In the genomic region with DNA sequence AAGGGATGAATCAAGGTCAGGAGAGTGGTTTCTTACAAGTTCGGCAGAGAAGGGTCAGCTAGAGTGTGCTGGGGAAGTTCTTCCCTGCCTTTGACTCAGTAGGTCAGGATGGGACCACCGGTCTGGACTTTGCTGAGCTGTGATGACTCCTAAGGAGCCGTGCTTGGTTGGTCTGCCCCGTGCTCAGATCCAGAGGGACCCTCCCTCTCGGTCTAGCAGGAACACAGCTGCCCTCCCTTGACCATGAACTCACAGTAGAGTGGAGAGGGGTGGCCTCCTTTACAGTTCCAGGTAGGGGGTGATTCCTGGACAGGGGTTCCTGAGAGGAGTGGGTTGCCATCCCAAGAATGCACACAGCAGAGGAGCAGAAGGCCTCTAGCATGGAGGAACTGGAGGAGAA, we compare ENCODE assay signal across 11 cellular contexts. TPM values are rescaled to one million over a fixed set of nuclear protein-coding genes. Genes with fewer than 3 reads are reported as not detected.
A peak's percentile ranks its signal among the peaks of the same experiment; 100 is the strongest.
DNase-seq lines count a peak whose midpoint lies in the region; TF ChIP-seq lines count a peak whose summit lies in the region.
"Had no signal": no experiment of that assay in that cellular context is flagged by ENCODE, and none has a peak within 500 bp of the region (broad histone marks: within the 10 kb centered on the region; RNA-seq: fewer than 3 reads in every experiment).

No MANE protein-coding gene starts in this region.

- H3K4me1 ChIP-seq in iPS-20b (ENCODE audit: insufficient read depth, low read length) (peaks cover 31% of the 10 kb centered on the region), uterus (peaks cover 6 to 27% of the 10 kb centered on the region in 2 donors)

- H3K27ac ChIP-seq in AG04450 (ENCODE audit: low read depth, low read length) (peak overlapping the region; percentile 21), WERI-Rb-1 (peak overlapping the region; percentile 8; the same call in 1 of the 2 replicates), iPS-20b (ENCODE audit: low read length) (no peak overlapping the region), uterus (no peak overlapping the region)
- H3K27ac ChIP-seq: body of pancreas had no signal

- no peak for DNase-seq in AG04450 (ENCODE audit: low read depth, low spot score)
- DNase-seq in WERI-Rb-1 = no peak
- no peak for DNase-seq in uterus
- DNase-seq in NCI-H2196 treated with DMSO at 0.1 percent for 48 hours (lab: John Stamatoyannopoulos, UW; ENCODE audit: unreplicated experiment) = no peak
- DNase-seq in EL = no peak
- DNase-seq in NCI-H2171 treated with DMSO at 0.1 percent for 48 hours (lab: John Stamatoyannopoulos, UW) = no peak
- DNase-seq: body of pancreas, left ventricle myocardium superior, OCI-M1 had no signal

- H3K9ac ChIP-seq in iPS-20b (ENCODE audit: low read depth, low read length) = peak overlapping the region; percentile 49

- intact Hi-C loops in uterus (cut with DNase I; ENCODE audit: low total_unique reads) = no loop called here

- TF ChIP-seq CTCF in AG04450 (IDR thresholded peaks at IDR 0.05; ENCODE audit: low read depth, low read length) = no peak
- TF ChIP-seq CTCF in WERI-Rb-1 (IDR thresholded peaks at IDR 0.05; ENCODE audit: low read depth, low read length) = no peak
- no peak for TF ChIP-seq CTCF in uterus (IDR thresholded peaks at IDR 0.05)

- TF ChIP-seq POLR2A in GM19193 (IDR thresholded peaks at IDR 0.05; ENCODE audit: extremely low read depth, insufficient read depth, insufficient read length) (peak; percentile 17), uterus (IDR thresholded peaks at IDR 0.05) (no peak)

- H3K9me3 ChIP-seq in AG04450 (ENCODE audit: control insufficient read depth, insufficient read depth, low read length) (no peaks in the 10 kb centered on the region), WERI-Rb-1 (ENCODE audit: severe bottlenecking) (no peaks in the 10 kb centered on the region), iPS-20b (ENCODE audit: insufficient read depth, low read depth, low read length) (no peaks in the 10 kb centered on the region), uterus (no peaks in the 10 kb centered on the region)
- H3K9me3 ChIP-seq: body of pancreas had no signal

- CTCF ChIA-PET in AG04450 (lab: Charles Lee) = no interaction called here

- H3K27me3 ChIP-seq in AG04450 (ENCODE audit: control insufficient read depth, insufficient read depth, low read length) = no peaks in the 10 kb centered on the region
- no peaks in the 10 kb centered on the region for H3K27me3 ChIP-seq in WERI-Rb-1 (ENCODE audit: insufficient read depth, low read depth, severe bottlenecking)
- no peaks in the 10 kb centered on the region for H3K27me3 ChIP-seq in iPS-20b (ENCODE audit: insufficient read depth, low read length)
- no peaks in the 10 kb centered on the region for H3K27me3 ChIP-seq in uterus
- H3K27me3 ChIP-seq: body of pancreas had no signal

- POLR2A ChIA-PET in AG04450 (lab: Yijun Ruan, JAX) = interaction anchor here (0.7 kb wide), 1 partner anchor 22 kb away, joined by 5 read pairs; no protein-coding TSS in a partner anchor

- no peak overlapping the region for H3K4me3 ChIP-seq in AG04450 (ENCODE audit: low read depth, low read length)
- H3K4me3 ChIP-seq in WERI-Rb-1 (ENCODE audit: low read depth, low read length) = no peak overlapping the region
- H3K4me3 ChIP-seq in iPS-20b (ENCODE audit: low read length) = no peak overlapping the region
- no peak overlapping the region for H3K4me3 ChIP-seq in uterus
- H3K4me3 ChIP-seq: body of pancreas had no signal

- H3K36me3 ChIP-seq in WERI-Rb-1 = peaks cover 91% of the 10 kb centered on the region
- peaks cover 88% of the 10 kb centered on the region for H3K36me3 ChIP-seq in iPS-20b (ENCODE audit: insufficient read depth, low read depth, low read length)
- H3K36me3 ChIP-seq in uterus = no peaks in the 10 kb centered on the region

RNA-seq across cellular contexts. Expression of a gene that starts 4.3 kb away (rescaled TPM):
- polyA plus RNA-seq in AG04450 (2011; rRNA removed) = 1,320 and 1,738 TPM in 2 replicates
- polyA minus RNA-seq in AG04450 (2011; rRNA and poly(A)+ RNA removed) = 1,583 and 1,856 TPM in 2 replicates
- total RNA-seq in uterus = 1,000 to 10,000 TPM in 2 of 4 donors, 100 to 1,000 TPM in 2; 324 to 1,895 (median 1,094) TPM

RNA-seq across cellular contexts. Expression of a gene that starts 12.7 kb away (rescaled TPM):
- 0.20 and 0.36 TPM in 2 replicates for polyA plus RNA-seq in AG04450 (2011; rRNA removed)
- polyA minus RNA-seq in AG04450 (2011; rRNA and poly(A)+ RNA removed) = 0.55 TPM in 1 of 2 replicates, not detected in the other
- under 1 TPM in 2 of 4 donors, not detected in 2; 0.29 to 0.62 TPM for total RNA-seq in uterus
- total RNA-seq: body of pancreas, left ventricle myocardium superior had no signal

RNA-seq across cellular contexts. Expression of a gene that starts 18.6 kb away (rescaled TPM):
- polyA plus RNA-seq in AG04450 (2011; rRNA removed) = 19.5 and 24.1 TPM in 2 replicates
- 14.5 and 20.2 TPM in 2 replicates for polyA minus RNA-seq in AG04450 (2011; rRNA and poly(A)+ RNA removed)
- total RNA-seq in uterus = 100 to 1,000 TPM in 1 of 4 donors, 10 to 100 TPM in 3; 13.5 to 118 (median 37.1) TPM

RNA-seq across cellular contexts. Expression of a gene that starts 19.5 kb away (rescaled TPM):
- polyA plus RNA-seq in AG04450 (2011; rRNA removed) = not detected in 2 replicates
- polyA minus RNA-seq in AG04450 (2011; rRNA and poly(A)+ RNA removed) = not detected in 2 replicates
- total RNA-seq in uterus = under 1 TPM in 1 of 4 donors, not detected in 3; 0.14 TPM
- total RNA-seq: body of pancreas, left ventricle myocardium superior had no signal

RNA-seq across cellular contexts. Expression of a gene that starts 19.9 kb away (rescaled TPM):
- polyA plus RNA-seq in AG04450 (2011; rRNA removed) = not detected in 2 replicates
- polyA minus RNA-seq in AG04450 (2011; rRNA and poly(A)+ RNA removed) = not detected in 2 replicates
- total RNA-seq in uterus = not detected
- total RNA-seq: body of pancreas, left ventricle myocardium superior had no signal

Comparison
In these comparisons a context has a peak if more than half of its experiments do, and no peak if none do; other contexts are left out.
1. H3K27ac ChIP-seq: peak in AG04450 (single experiment) and WERI-Rb-1 (single experiment); none in iPS-20b (single experiment) and uterus (0 of 2).